In the genomic region with DNA sequence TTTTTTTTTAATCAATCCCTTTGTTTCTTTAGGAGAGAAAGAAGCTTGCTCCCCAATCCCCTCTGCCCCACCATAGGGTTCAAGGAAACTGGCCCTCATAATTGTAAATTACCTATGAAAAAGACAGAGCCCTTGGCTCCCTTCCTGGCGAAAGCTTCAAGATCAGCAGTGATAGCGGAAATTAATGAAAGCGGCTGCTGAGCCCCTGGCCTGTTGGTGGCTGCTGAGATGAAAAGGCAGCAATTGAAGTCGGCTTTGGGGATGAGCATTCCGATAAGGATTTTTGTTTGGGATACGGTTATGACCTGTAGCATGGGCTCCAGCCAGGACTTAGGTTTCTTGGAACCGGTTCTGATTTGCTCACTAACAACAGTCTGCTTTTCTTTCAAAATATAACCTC, we compare ENCODE assay signal across 1 cellular context.
TF ChIP-seq lines count a peak whose summit lies in the region.

No MANE protein-coding gene starts in this region.

TF ChIP-seq in GM23338, 12 proteins besides CTCF, POLR2A, EP300 and RAD21 (continued from another document):
- TF ChIP-seq, protein P1, sequence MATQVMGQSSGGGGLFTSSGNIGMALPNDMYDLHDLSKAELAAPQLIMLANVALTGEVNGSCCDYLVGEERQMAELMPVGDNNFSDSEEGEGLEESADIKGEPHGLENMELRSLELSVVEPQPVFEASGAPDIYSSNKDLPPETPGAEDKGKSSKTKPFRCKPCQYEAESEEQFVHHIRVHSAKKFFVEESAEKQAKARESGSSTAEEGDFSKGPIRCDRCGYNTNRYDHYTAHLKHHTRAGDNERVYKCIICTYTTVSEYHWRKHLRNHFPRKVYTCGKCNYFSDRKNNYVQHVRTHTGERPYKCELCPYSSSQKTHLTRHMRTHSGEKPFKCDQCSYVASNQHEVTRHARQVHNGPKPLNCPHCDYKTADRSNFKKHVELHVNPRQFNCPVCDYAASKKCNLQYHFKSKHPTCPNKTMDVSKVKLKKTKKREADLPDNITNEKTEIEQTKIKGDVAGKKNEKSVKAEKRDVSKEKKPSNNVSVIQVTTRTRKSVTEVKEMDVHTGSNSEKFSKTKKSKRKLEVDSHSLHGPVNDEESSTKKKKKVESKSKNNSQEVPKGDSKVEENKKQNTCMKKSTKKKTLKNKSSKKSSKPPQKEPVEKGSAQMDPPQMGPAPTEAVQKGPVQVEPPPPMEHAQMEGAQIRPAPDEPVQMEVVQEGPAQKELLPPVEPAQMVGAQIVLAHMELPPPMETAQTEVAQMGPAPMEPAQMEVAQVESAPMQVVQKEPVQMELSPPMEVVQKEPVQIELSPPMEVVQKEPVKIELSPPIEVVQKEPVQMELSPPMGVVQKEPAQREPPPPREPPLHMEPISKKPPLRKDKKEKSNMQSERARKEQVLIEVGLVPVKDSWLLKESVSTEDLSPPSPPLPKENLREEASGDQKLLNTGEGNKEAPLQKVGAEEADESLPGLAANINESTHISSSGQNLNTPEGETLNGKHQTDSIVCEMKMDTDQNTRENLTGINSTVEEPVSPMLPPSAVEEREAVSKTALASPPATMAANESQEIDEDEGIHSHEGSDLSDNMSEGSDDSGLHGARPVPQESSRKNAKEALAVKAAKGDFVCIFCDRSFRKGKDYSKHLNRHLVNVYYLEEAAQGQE (IDR thresholded peaks at IDR 0.05; ENCODE audit: unreplicated experiment), result no peak
- no peak for TF ChIP-seq CREB1 (CRISPR knock-in tag; IDR thresholded peaks at IDR 0.05; ENCODE audit: low read depth)
- no peak for TF ChIP-seq EZH2 (IDR thresholded peaks at IDR 0.05; ENCODE audit: low read depth, unreplicated experiment)
- TF ChIP-seq, protein P2, sequence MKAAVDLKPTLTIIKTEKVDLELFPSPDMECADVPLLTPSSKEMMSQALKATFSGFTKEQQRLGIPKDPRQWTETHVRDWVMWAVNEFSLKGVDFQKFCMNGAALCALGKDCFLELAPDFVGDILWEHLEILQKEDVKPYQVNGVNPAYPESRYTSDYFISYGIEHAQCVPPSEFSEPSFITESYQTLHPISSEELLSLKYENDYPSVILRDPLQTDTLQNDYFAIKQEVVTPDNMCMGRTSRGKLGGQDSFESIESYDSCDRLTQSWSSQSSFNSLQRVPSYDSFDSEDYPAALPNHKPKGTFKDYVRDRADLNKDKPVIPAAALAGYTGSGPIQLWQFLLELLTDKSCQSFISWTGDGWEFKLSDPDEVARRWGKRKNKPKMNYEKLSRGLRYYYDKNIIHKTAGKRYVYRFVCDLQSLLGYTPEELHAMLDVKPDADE (IDR thresholded peaks at IDR 0.05), result no peak
- TF ChIP-seq POLR2AphosphoS5 (IDR thresholded peaks at IDR 0.05; ENCODE audit: low read depth), result no peak
